Comparison of ENCODE assay signal across 12 cellular contexts in the genomic region with DNA sequence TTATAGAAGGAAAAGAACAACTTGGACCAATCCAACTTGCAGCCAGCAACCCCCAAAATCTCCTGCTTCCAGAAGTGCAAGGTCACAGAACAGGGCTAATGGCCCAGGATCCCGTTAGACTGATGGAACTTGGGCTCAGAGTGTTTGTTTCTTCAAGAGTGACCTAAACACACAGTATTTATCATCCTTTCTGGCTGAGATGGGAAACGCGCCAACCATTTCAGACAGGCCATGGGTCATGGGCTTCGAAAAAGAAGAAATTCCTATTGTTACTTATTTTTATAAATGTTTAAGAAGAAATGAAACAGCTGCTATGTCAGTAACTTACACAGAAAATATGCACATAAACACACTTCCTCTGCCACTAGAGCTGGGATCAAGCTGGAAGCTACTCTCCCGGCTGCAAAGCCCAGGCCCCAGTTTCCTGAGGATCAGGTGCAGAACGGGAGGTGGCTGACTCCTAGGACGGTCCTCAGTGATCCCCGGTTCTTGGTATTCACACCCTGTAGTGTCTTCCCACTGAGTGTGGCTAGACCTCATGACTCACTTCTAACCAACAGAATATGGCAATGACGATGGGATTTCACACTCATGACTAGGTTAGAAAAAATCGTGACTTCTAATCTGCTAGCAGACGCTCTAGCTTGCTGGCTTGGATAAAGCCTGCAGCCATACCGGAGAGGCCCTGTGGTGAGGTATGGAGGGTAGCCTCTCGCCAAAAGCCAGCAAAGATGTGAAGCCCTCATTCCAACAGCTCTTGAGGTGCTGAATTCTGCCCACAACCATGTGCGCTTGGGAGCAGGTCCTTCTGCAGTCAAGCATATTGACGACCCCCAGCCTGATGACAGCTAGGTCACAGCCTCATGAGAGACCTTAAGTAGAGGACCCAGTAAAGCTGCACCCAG.
DNase-seq lines count a peak whose midpoint lies in the region; ATAC-seq, FAIRE-seq and TF ChIP-seq lines count a peak whose summit lies in the region.
"Had no signal": no experiment of that assay in that cellular context is flagged by ENCODE, and none has a peak within 500 bp of the region (broad histone marks: within the 10 kb centered on the region; RNA-seq: fewer than 3 reads in every experiment).

No MANE protein-coding gene starts in this region.

- FAIRE-seq in astrocyte (lab: Jason Lieb, UNC), result no peak

- no peak overlapping the region for H3K4me3 ChIP-seq in astrocyte (ENCODE audit: insufficient read depth, low read depth, low read length)
- H3K4me3 ChIP-seq in stomach smooth muscle (ENCODE audit: low read length in 2 of 2), result peak overlapping the region in 1 of 2 donors; percentile 29
- H3K4me3 ChIP-seq in CD8-positive, alpha-beta T cell (ENCODE audit: low read depth, low read length), result no peak overlapping the region

- CTCF ChIA-PET in CD8-positive, alpha-beta T cell (lab: Charles Lee), result interaction anchor here (1.1 kb wide), 1 partner anchor 63 kb away, joined by 3 read pairs; no protein-coding TSS in a partner anchor

- H3K9me3 ChIP-seq in astrocyte (ENCODE audit: insufficient read depth, low read depth, low read length) (no peaks in the 10 kb centered on the region), stomach smooth muscle (ENCODE audit: control insufficient read depth in 2 of 2, low read length in 2 of 2) (no peaks in the 10 kb centered on the region)
- no peaks in the 10 kb centered on the region for H3K9me3 ChIP-seq in CD8-positive, alpha-beta T cell (ENCODE audit: low read length)

- intact Hi-C loops in CD8-positive, alpha-beta T cell (cut with DNase I, micrococcal nuclease), result no loop called here

- H3K27me3 ChIP-seq in astrocyte (ENCODE audit: insufficient read depth, low read length) (peaks cover 14% of the 10 kb centered on the region), stomach smooth muscle (ENCODE audit: control insufficient read depth in 1 of 2, insufficient read depth in 2 of 2, low read length in 2 of 2) (no peaks in the 10 kb centered on the region)
- no peaks in the 10 kb centered on the region for H3K27me3 ChIP-seq in CD8-positive, alpha-beta T cell (ENCODE audit: insufficient read depth, low read length)

- H3K9ac ChIP-seq in astrocyte (ENCODE audit: low read length) (no peak overlapping the region), stomach smooth muscle (ENCODE audit: low read length in 2 of 2) (no peak overlapping the region)

- H3K4me2 ChIP-seq in astrocyte (ENCODE audit: low read length), result peak overlapping the region; percentile 67

- no peaks in the 10 kb centered on the region for H4K20me1 ChIP-seq in astrocyte (ENCODE audit: insufficient read depth, low read length)

- peaks cover 11% of the 10 kb centered on the region for H3K27me3 Mint-ChIP-seq in astrocyte (ENCODE audit: low read depth, unreplicated experiment)
- H3K27me3 Mint-ChIP-seq in CD8-positive, alpha-beta T cell (ENCODE audit: low read depth), result no peaks in the 10 kb centered on the region

- no peak overlapping the region for H3K27ac Mint-ChIP-seq in astrocyte (ENCODE audit: unreplicated experiment)
- H3K27ac Mint-ChIP-seq in CD8-positive, alpha-beta T cell, result no peak overlapping the region

- POLR2A ChIA-PET in CD8-positive, alpha-beta T cell (lab: Charles Lee), result no interaction called here

- no peak for ATAC-seq in GM21381 (IDR thresholded peaks at IDR 0.05; ENCODE audit: unreplicated experiment)
- no peak for ATAC-seq in CD8-positive, alpha-beta T cell

- H3K4me3 Mint-ChIP-seq in astrocyte (ENCODE audit: unreplicated experiment), result no peak overlapping the region
- no peak overlapping the region for H3K4me3 Mint-ChIP-seq in CD8-positive, alpha-beta T cell

- H3K36me3 Mint-ChIP-seq in astrocyte (ENCODE audit: low read depth, unreplicated experiment), result peaks cover 24% of the 10 kb centered on the region
- no peaks in the 10 kb centered on the region for H3K36me3 Mint-ChIP-seq in CD8-positive, alpha-beta T cell

- peak; percentile 86 for DNase-seq in LHCN-M2 (ENCODE audit: low read depth)
- peak; percentile 94 for DNase-seq in astrocyte (ENCODE audit: low read depth)
- peak; percentile 9 for DNase-seq in kidney tubule cell (ENCODE audit: low spot score)
- DNase-seq in DMS79 (lab: John Stamatoyannopoulos, UW), result no peak
- DNase-seq in globus pallidus (ENCODE audit: low spot score), result no peak
- DNase-seq in CD8-positive, alpha-beta T cell, result no peak
- DNase-seq: effector CD8-positive, alpha-beta T cell; kidney glomerular epithelial cell; NCI-H526; stimulated activated CD4-positive, alpha-beta T cell treated with anti-CD3 and anti-CD28 coated beads, Interleukin-15, amount 100 ng/mL, for 24 hours had no signal

- TF ChIP-seq CTCF in astrocyte (IDR thresholded peaks at IDR 0.05; ENCODE audit: insufficient read depth, low read depth, low read length), result no peak
- no peak for TF ChIP-seq CTCF in CD8-positive, alpha-beta T cell (IDR thresholded peaks at IDR 0.05)

- peaks cover 2% of the 10 kb centered on the region for H3K9me3 Mint-ChIP-seq in astrocyte (ENCODE audit: unreplicated experiment)
- no peaks in the 10 kb centered on the region for H3K9me3 Mint-ChIP-seq in CD8-positive, alpha-beta T cell

- H3K4me1 Mint-ChIP-seq in astrocyte (ENCODE audit: low read depth, unreplicated experiment), result peaks cover 4% of the 10 kb centered on the region
- peaks cover 12% of the 10 kb centered on the region for H3K4me1 Mint-ChIP-seq in CD8-positive, alpha-beta T cell (ENCODE audit: low read depth)

- H3K27ac ChIP-seq in astrocyte (ENCODE audit: low read depth, low read length), result peak overlapping the region; percentile 40
- peak overlapping the region; percentile 71 for H3K27ac ChIP-seq in stomach smooth muscle (ENCODE audit: low read length)
- H3K27ac ChIP-seq in CD8-positive, alpha-beta T cell (ENCODE audit: low read depth, low read length), result no peak overlapping the region

- peaks cover 14% of the 10 kb centered on the region for H3K4me1 ChIP-seq in astrocyte (ENCODE audit: insufficient read depth, low read length)
- H3K4me1 ChIP-seq in stomach smooth muscle (ENCODE audit: control insufficient read depth, insufficient read depth, low read length), result peaks cover 56% of the 10 kb centered on the region
- peaks cover 7% of the 10 kb centered on the region for H3K4me1 ChIP-seq in CD8-positive, alpha-beta T cell (ENCODE audit: insufficient read depth, low read length)

- no peaks in the 10 kb centered on the region for H3K79me2 ChIP-seq in astrocyte (ENCODE audit: insufficient read depth, low read length)

- H3K36me3 ChIP-seq in astrocyte (ENCODE audit: insufficient read depth, low read length) (no peaks in the 10 kb centered on the region), stomach smooth muscle (ENCODE audit: control insufficient read depth in 2 of 2, insufficient read depth in 2 of 2, low read length in 2 of 2) (peaks cover 17 to 27% of the 10 kb centered on the region in 2 donors)
- H3K36me3 ChIP-seq in CD8-positive, alpha-beta T cell (ENCODE audit: insufficient read depth, low read length), result no peaks in the 10 kb centered on the region

- H2AFZ ChIP-seq in astrocyte (ENCODE audit: low read depth, low read length), result no peak overlapping the region

Comparison
In these comparisons a context has a peak if more than half of its experiments do, and no peak if none do; other contexts are left out.
1. DNase-seq: peak in LHCN-M2 (single experiment), astrocyte (single experiment) and kidney tubule cell (single experiment); none in DMS79 (single experiment), globus pallidus (single experiment) and CD8-positive, alpha-beta T cell (0 of 7).